16 cellular contexts compared by ENCODE assay signal in genomic region chr4:73919691-73920090, GRCh38. TPM values are rescaled to one million over a fixed set of nuclear protein-coding genes. Genes with fewer than 3 reads are reported as not detected.
"Had no signal": no experiment of that assay in that cellular context is flagged by ENCODE, and none has a peak within 500 bp of the region (broad histone marks: within the 10 kb centered on the region; RNA-seq: fewer than 3 reads in every experiment).

No MANE protein-coding gene starts in this region.

- H3K27ac Mint-ChIP-seq: activated CD8-positive, alpha-beta T cell treated with anti-CD3 and anti-CD28 coated beads for 36 hours; activated naive CD8-positive, alpha-beta T cell; WTC11 had no signal

- H3K4me3 Mint-ChIP-seq: activated CD8-positive, alpha-beta T cell treated with anti-CD3 and anti-CD28 coated beads for 36 hours; activated naive CD8-positive, alpha-beta T cell; stimulated activated naive CD8-positive, alpha-beta T cell treated with anti-CD3 and anti-CD28 coated beads, Interleukin-15, amount 100 ng/mL, for 72 hours; WTC11 had no signal

- H3K4me1 ChIP-seq: breast epithelium, gastrocnemius medialis had no signal

- H3K9me3 Mint-ChIP-seq: activated CD8-positive, alpha-beta T cell treated with anti-CD3 and anti-CD28 coated beads for 36 hours had no signal

- H3K4me1 Mint-ChIP-seq: stimulated activated naive CD8-positive, alpha-beta T cell treated with anti-CD3 and anti-CD28 coated beads, Interleukin-15, amount 100 ng/mL, for 72 hours; WTC11 had no signal

- DNase-seq: activated CD4-positive, alpha-beta T cell treated with anti-CD3 and anti-CD28 coated beads for 48 hours; activated CD8-positive, alpha-beta T cell treated with anti-CD3 and anti-CD28 coated beads for 36 hours; activated gamma-delta T cell; activated T-cell treated with anti-CD3 and anti-CD28 coated beads, Interleukin-2, amount 50 U/mL, for 48 hours; amygdala; gastrocnemius medialis; kidney; stimulated activated CD4-positive, alpha-beta T cell treated with anti-CD3 and anti-CD28 coated beads, Interleukin-1b, Interleukin-23, amount 100 ng/mL, for 48 hours; stimulated activated naive CD8-positive, alpha-beta T cell treated with anti-CD3 and anti-CD28 coated beads, Interleukin-15, amount 100 ng/mL, for 72 hours; T-helper 2 cell; upper lobe of right lung had no signal

- ATAC-seq: activated CD8-positive, alpha-beta T cell treated with anti-CD3 and anti-CD28 coated beads for 36 hours; gastrocnemius medialis; sciatic nerve; stimulated activated naive CD8-positive, alpha-beta T cell treated with anti-CD3 and anti-CD28 coated beads, Interleukin-15, amount 100 ng/mL, for 72 hours; upper lobe of right lung; WTC11 had no signal

- H3K9me3 ChIP-seq: breast epithelium, gastrocnemius medialis, upper lobe of right lung had no signal

- H3K36me3 Mint-ChIP-seq: activated naive CD8-positive, alpha-beta T cell; WTC11 had no signal

- H3K4me3 ChIP-seq: breast epithelium, gastrocnemius medialis, upper lobe of right lung had no signal

- H3K27ac ChIP-seq: breast epithelium, gastrocnemius medialis, upper lobe of right lung had no signal

- H3K27me3 ChIP-seq: breast epithelium, gastrocnemius medialis, upper lobe of right lung had no signal

- H3K27me3 Mint-ChIP-seq: activated CD8-positive, alpha-beta T cell treated with anti-CD3 and anti-CD28 coated beads for 36 hours; activated naive CD8-positive, alpha-beta T cell; stimulated activated naive CD8-positive, alpha-beta T cell treated with anti-CD3 and anti-CD28 coated beads, Interleukin-15, amount 100 ng/mL, for 72 hours had no signal

- H3K36me3 ChIP-seq: breast epithelium, gastrocnemius medialis, upper lobe of right lung had no signal

RNA-seq across cellular contexts. Expression of gene CXCL1, which starts 50.5 kb away (rescaled TPM):
- total RNA-seq: activated CD8-positive, alpha-beta T cell treated with anti-CD3 and anti-CD28 coated beads for 36 hours had no signal
- polyA plus RNA-seq: neural cell had no signal
